ENCODE assay signal across 1 cellular context in genomic region chr6:137802408-137803182, GRCh38.
A peak's percentile ranks its signal among the peaks of the same experiment; 100 is the strongest.
TF ChIP-seq lines count a peak whose summit lies in the region.

No MANE protein-coding gene starts in this region.

TF ChIP-seq in HepG2, 621 proteins besides CTCF, POLR2A, EP300 and RAD21 (continued from another document and continues in another):
- TF ChIP-seq CREB1 (IDR thresholded peaks at IDR 0.05) (no peak), CREB1 (CRISPR knock-in tag; IDR thresholded peaks at IDR 0.05) (no peak; the same call in 1 of the 2 replicates), ZNF720 (CRISPR knock-in tag; IDR thresholded peaks at IDR 0.05) (no peak), RARA (CRISPR knock-in tag; IDR thresholded peaks at IDR 0.05) (peak; percentile 35), ZGPAT (CRISPR knock-in tag; IDR thresholded peaks at IDR 0.05) (peak; percentile 45; the same call in 1 of the 2 replicates), NR2F1 (CRISPR knock-in tag; IDR thresholded peaks at IDR 0.05) (no peak), ZNF512B (CRISPR knock-in tag; IDR thresholded peaks at IDR 0.05; ENCODE audit: borderline replicate concordance) (no peak), PTBP1 (IDR thresholded peaks at IDR 0.05; ENCODE audit: low read depth, low read length, poor library complexity, severe bottlenecking) (no peak), HES4 (CRISPR knock-in tag; IDR thresholded peaks at IDR 0.05; ENCODE audit: borderline replicate concordance) (no peak), MIXL1 (CRISPR knock-in tag; IDR thresholded peaks at IDR 0.05) (peak; percentile 61; the same call in 1 of the 2 replicates), ZNF367 (CRISPR knock-in tag; IDR thresholded peaks at IDR 0.05; ENCODE audit: borderline replicate concordance) (no peak), MXD3 (CRISPR knock-in tag; IDR thresholded peaks at IDR 0.05) (no peak), GZF1 (CRISPR knock-in tag; IDR thresholded peaks at IDR 0.05) (no peak), ZNF274 (CRISPR knock-in tag; IDR thresholded peaks at IDR 0.05) (no peak), ZNF337 (CRISPR knock-in tag; IDR thresholded peaks at IDR 0.05; ENCODE audit: borderline replicate concordance, low read depth) (no peak), ZNF629 (CRISPR knock-in tag; conservative IDR thresholded peaks at IDR 0.05) (peak; percentile 46; the same call in 1 of the 2 replicates), ZSCAN22 (CRISPR knock-in tag; IDR thresholded peaks at IDR 0.05) (no peak), FOXJ3 (CRISPR knock-in tag; IDR thresholded peaks at IDR 0.05; ENCODE audit: borderline replicate concordance) (peak; percentile 70; the same call in 1 of the 2 replicates), RXRA (CRISPR knock-in tag; IDR thresholded peaks at IDR 0.05) (no peak), AHDC1 (CRISPR knock-in tag; IDR thresholded peaks at IDR 0.05; ENCODE audit: borderline replicate concordance) (peak; percentile 89; the same call in 1 of the 2 replicates), SIX4 (CRISPR knock-in tag; IDR thresholded peaks at IDR 0.05) (0 out of 2 replicates have a peak, but pooled peaks have one; percentile 11), POLR2G (IDR thresholded peaks at IDR 0.05; ENCODE audit: low read depth, low read length) (no peak), PPARG (CRISPR knock-in tag; conservative IDR thresholded peaks at IDR 0.05) (0 out of 2 replicates have a peak, but pooled peaks have one; percentile 54), SOX13 (IDR thresholded peaks at IDR 0.05) (no peak), SOX13 (CRISPR knock-in tag; conservative IDR thresholded peaks at IDR 0.05 in 1 of 2, IDR thresholded peaks at IDR 0.05 in 1 of 2) (peak in 1 of 2 experiments; percentile 60; a peak in 1 of 4 replicates), IRF2 (CRISPR knock-in tag; IDR thresholded peaks at IDR 0.05) (no peak), ELK4 (CRISPR knock-in tag; IDR thresholded peaks at IDR 0.05; ENCODE audit: borderline replicate concordance) (no peak), HIC2 (CRISPR knock-in tag; IDR thresholded peaks at IDR 0.05; ENCODE audit: low read depth) (no peak), ZXDC (CRISPR knock-in tag; IDR thresholded peaks at IDR 0.05) (no peak), THYN1 (CRISPR knock-in tag; IDR thresholded peaks at IDR 0.05; ENCODE audit: borderline replicate concordance, low read depth) (no peak), RCOR2 (CRISPR knock-in tag; IDR thresholded peaks at IDR 0.05) (no peak), ELF3 (CRISPR knock-in tag; IDR thresholded peaks at IDR 0.05) (peak; percentile 82), THAP7 (CRISPR knock-in tag; IDR thresholded peaks at IDR 0.05) (no peak), ZBED4 (CRISPR knock-in tag; IDR thresholded peaks at IDR 0.05; ENCODE audit: borderline replicate concordance) (no peak), AGO1 (IDR thresholded peaks at IDR 0.05; ENCODE audit: low read depth, low read length, poor library complexity, severe bottlenecking) (no peak), ERF (CRISPR knock-in tag; IDR thresholded peaks at IDR 0.05) (0 out of 2 replicates have a peak, but pooled peaks have one; percentile 21), MXD4 (CRISPR knock-in tag; IDR thresholded peaks at IDR 0.05) (no peak), ZNF224 (CRISPR knock-in tag; IDR thresholded peaks at IDR 0.05) (no peak)
